Comparison of ENCODE assay signal across 17 cellular contexts in genomic region chr6:41332842-41333736, GRCh38. TPM values are rescaled to one million over a fixed set of nuclear protein-coding genes. Genes with fewer than 3 reads are reported as not detected.
DNase-seq lines count a peak whose midpoint lies in the region; ATAC-seq, FAIRE-seq and TF ChIP-seq lines count a peak whose summit lies in the region.
"Had no signal": no experiment of that assay in that cellular context is flagged by ENCODE, and none has a peak within 500 bp of the region (broad histone marks: within the 10 kb centered on the region; RNA-seq: fewer than 3 reads in every experiment).

No MANE protein-coding gene starts in this region.

- H2AFZ ChIP-seq in mesenchymal stem cell (ENCODE audit: low read depth, low read length), result no peak overlapping the region

- no peak overlapping the region for H2BK5ac ChIP-seq in mesenchymal stem cell (ENCODE audit: low read depth, low read length, poor library complexity, severe bottlenecking)

- 63% methylated on average over 3 of the region's 4 CpGs for WGBS in mesenchymal stem cell

- no peaks in the 10 kb centered on the region for H3K36me3 Mint-ChIP-seq in CD4-positive, alpha-beta T cell (ENCODE audit: low read depth)
- no peaks in the 10 kb centered on the region for H3K36me3 Mint-ChIP-seq in activated B cell treated with CpG ODN at 0.5 μM for 24 hours (ENCODE audit: low read depth)

- peaks cover 7% of the 10 kb centered on the region for H3K27me3 Mint-ChIP-seq in CD4-positive, alpha-beta T cell
- H3K27me3 Mint-ChIP-seq in activated B cell treated with CpG ODN at 0.5 μM for 24 hours, result peaks cover 3% of the 10 kb centered on the region

- no peak overlapping the region for H3K9ac ChIP-seq in mesenchymal stem cell (ENCODE audit: low read length)

- H3K23ac ChIP-seq in mesenchymal stem cell (ENCODE audit: low read length in 2 of 2), result no peak overlapping the region

- peak overlapping the region; percentile 93 for H3K27ac Mint-ChIP-seq in CD4-positive, alpha-beta T cell
- H3K27ac Mint-ChIP-seq in activated B cell treated with CpG ODN at 0.5 μM for 24 hours, result peak overlapping the region; percentile 90
- H3K27ac Mint-ChIP-seq: dendritic cell treated with granulocyte-macrophage colony-stimulating factor and Interleukin-4, amounts not matched to agents 40 ng/mL and 50 ng/mL, for 4 days had no signal

- CTCF ChIA-PET in CD4-positive, alpha-beta T cell (lab: Charles Lee), result no interaction called here
- CTCF ChIA-PET in activated B cell treated with CpG ODN at 0.5 μM for 24 hours (lab: Charles Lee), result interaction anchor here (0.9 to 4.3 kb wide), 6 partner anchors 10 to 259 kb away, joined by 3 to 37 read pairs (median 8); no protein-coding TSS in a partner anchor

- POLR2A ChIA-PET in CD4-positive, alpha-beta T cell (lab: Charles Lee), result interaction anchor here (1.2 to 2.9 kb wide), 3 partner anchors 12 to 350 kb away, joined by 3 to 17 read pairs (median 6); no protein-coding TSS in a partner anchor
- POLR2A ChIA-PET in activated B cell treated with CpG ODN at 0.5 μM for 24 hours (lab: Charles Lee), result interaction anchor here (0.5 to 3.1 kb wide), 9 partner anchors 9 to 705 kb away, joined by 3 to 17 read pairs (median 4); partner anchors contain the start of genes NFYA, OARD1 and TOMM6

- H4K8ac ChIP-seq in mesenchymal stem cell (ENCODE audit: low read length), result no peak overlapping the region

- H3K4me3 Mint-ChIP-seq in CD4-positive, alpha-beta T cell, result no peak overlapping the region
- peak overlapping the region; percentile 57 for H3K4me3 Mint-ChIP-seq in activated B cell treated with CpG ODN at 0.5 μM for 24 hours
- H3K4me3 Mint-ChIP-seq: dendritic cell treated with granulocyte-macrophage colony-stimulating factor and Interleukin-4, amounts not matched to agents 40 ng/mL and 50 ng/mL, for 4 days had no signal

- peak; percentile 50 for FAIRE-seq in GM12891 (lab: Jason Lieb, UNC)

- no peak overlapping the region for H3K4me3 ChIP-seq in mesenchymal stem cell (ENCODE audit: insufficient read depth in 1 of 2, low read depth in 1 of 2, low read length in 2 of 2)
- H3K4me3 ChIP-seq: right lobe of liver, tibial nerve had no signal

- no peak overlapping the region for H2AK5ac ChIP-seq in mesenchymal stem cell (ENCODE audit: low read length, severe bottlenecking)

- no peaks in the 10 kb centered on the region for H3K36me3 ChIP-seq in mesenchymal stem cell (ENCODE audit: control insufficient read depth in 1 of 2, insufficient read depth in 2 of 2, low read depth in 1 of 2, low read length in 2 of 2)
- H3K36me3 ChIP-seq: right lobe of liver, tibial nerve had no signal

- H3K4me1 Mint-ChIP-seq in CD4-positive, alpha-beta T cell (ENCODE audit: low read depth), result peaks cover 43% of the 10 kb centered on the region
- peaks cover 49% of the 10 kb centered on the region for H3K4me1 Mint-ChIP-seq in activated B cell treated with CpG ODN at 0.5 μM for 24 hours

- DNase-seq in CD4-positive, alpha-beta T cell, result no peak
- DNase-seq in GM12891 (ENCODE audit: insufficient read length, low spot score) (no peak), activated B cell treated with CpG ODN at 0.5 μM for 24 hours (no peak), mesenchymal stem cell (no peak), NCI-H1436 (lab: John Stamatoyannopoulos, UW) (no peak)
- DNase-seq in stimulated activated CD4-positive, alpha-beta T cell treated with anti-CD3 and anti-CD28 coated beads, Interleukin-4, amount 100 ng/mL, for 1 hour, result no peak
- DNase-seq: EL, erythroblast, islet precursor cell, KBM-7, mesendoderm, NCI-H1105, right lobe of liver had no signal

- H3K27ac ChIP-seq in CD4-positive, alpha-beta T cell (ENCODE audit: low read depth, low read length), result peak overlapping the region; percentile 42
- no peak overlapping the region for H3K27ac ChIP-seq in mesenchymal stem cell (ENCODE audit: low read length, poor library complexity, severe bottlenecking)
- H3K27ac ChIP-seq: right lobe of liver, tibial nerve had no signal

- no peaks in the 10 kb centered on the region for H3K9me3 ChIP-seq in CD4-positive, alpha-beta T cell (ENCODE audit: control insufficient read depth, low read length)
- H3K9me3 ChIP-seq in mesenchymal stem cell (ENCODE audit: control insufficient read depth, low read length), result no peaks in the 10 kb centered on the region
- H3K9me3 ChIP-seq: right lobe of liver, tibial nerve had no signal

- no peaks in the 10 kb centered on the region for H3K9me3 Mint-ChIP-seq in CD4-positive, alpha-beta T cell
- H3K9me3 Mint-ChIP-seq in activated B cell treated with CpG ODN at 0.5 μM for 24 hours, result no peaks in the 10 kb centered on the region
- H3K9me3 Mint-ChIP-seq: dendritic cell treated with granulocyte-macrophage colony-stimulating factor and Interleukin-4, amounts not matched to agents 40 ng/mL and 50 ng/mL, for 4 days had no signal

- no peak overlapping the region for H3K14ac ChIP-seq in mesenchymal stem cell (ENCODE audit: low read length in 2 of 2)

- intact Hi-C loops in CD4-positive, alpha-beta T cell (cut with DNase I, micrococcal nuclease), result no loop called here
- intact Hi-C loops in activated B cell treated with CpG ODN at 0.5 μM for 24 hours (cut with micrococcal nuclease), result no loop called here

- H3K4ac ChIP-seq in mesenchymal stem cell (ENCODE audit: low read depth in 1 of 2, low read length in 2 of 2), result no peak overlapping the region

- H3K4me1 ChIP-seq in mesenchymal stem cell (ENCODE audit: control insufficient read depth, insufficient read depth, low read depth, low read length), result no peaks in the 10 kb centered on the region
- H3K4me1 ChIP-seq: right lobe of liver, tibial nerve had no signal

- H3K79me1 ChIP-seq in mesenchymal stem cell (replicated peaks; ENCODE audit: low read length, poor library complexity, severe bottlenecking), result no peaks in the 10 kb centered on the region

- no peak overlapping the region for H3K18ac ChIP-seq in mesenchymal stem cell (ENCODE audit: low read depth in 1 of 2, low read length in 2 of 2)

- H3K4me2 ChIP-seq in mesenchymal stem cell (ENCODE audit: low read length, poor library complexity, severe bottlenecking), result no peak overlapping the region

- TF ChIP-seq CTCF in CD4-positive, alpha-beta T cell (IDR thresholded peaks at IDR 0.05), result no peak
- TF ChIP-seq CTCF in activated B cell treated with CpG ODN at 0.5 μM for 24 hours (IDR thresholded peaks at IDR 0.05), result no peak

- no peak for TF ChIP-seq POLR2A in GM12891 (IDR thresholded peaks at IDR 0.05; ENCODE audit: low read depth, low read length)

- peaks cover 6% of the 10 kb centered on the region for H3K27me3 ChIP-seq in CD4-positive, alpha-beta T cell (ENCODE audit: control insufficient read depth, insufficient read depth, low read length)
- peaks cover 52 to 79% of the 10 kb centered on the region in 2 experiments for H3K27me3 ChIP-seq in mesenchymal stem cell (ENCODE audit: control insufficient read depth in 1 of 2, insufficient read depth in 1 of 2, low read length in 2 of 2)

- peak overlapping the region; percentile 36 for H2BK15ac ChIP-seq in mesenchymal stem cell (ENCODE audit: low read depth, poor library complexity, severe bottlenecking)

- no peak overlapping the region for H2BK120ac ChIP-seq in mesenchymal stem cell (ENCODE audit: low read depth, low read length)

- H2BK12ac ChIP-seq in mesenchymal stem cell (ENCODE audit: low read length in 2 of 2), result no peak overlapping the region

- no peak overlapping the region for H4K91ac ChIP-seq in mesenchymal stem cell (ENCODE audit: low read length)

- no peak for ATAC-seq in CD4-positive, alpha-beta T cell (ENCODE audit: poor library complexity)
- ATAC-seq in activated B cell treated with CpG ODN at 0.5 μM for 24 hours (ENCODE audit: low read depth) (no peak), HG02642 (IDR thresholded peaks at IDR 0.05; ENCODE audit: poor library complexity, unreplicated experiment) (no peak), HG02571 (IDR thresholded peaks at IDR 0.05; ENCODE audit: unreplicated experiment) (no peak)

TF ChIP-seq in GM12891, 5 proteins besides CTCF, POLR2A, EP300 and RAD21:
- no peak for TF ChIP-seq POU2F2 (IDR thresholded peaks at IDR 0.05; ENCODE audit: low read depth, low read length)
- no peak for TF ChIP-seq TAF1 (IDR thresholded peaks at IDR 0.05; ENCODE audit: low read depth, low read length)
- TF ChIP-seq SPI1 (IDR thresholded peaks at IDR 0.05; ENCODE audit: low read depth, low read length), result no peak
- no peak for TF ChIP-seq POLR2AphosphoS5 (IDR thresholded peaks at IDR 0.05; ENCODE audit: low read depth, low read length)
- TF ChIP-seq PAX5 (IDR thresholded peaks at IDR 0.05; ENCODE audit: insufficient read depth, low read length, severe bottlenecking), result no peak

RNA-seq across cellular contexts. Expression of gene NCR2, which starts 2.3 kb away (rescaled TPM):
- total RNA-seq in CD4-positive, alpha-beta T cell, result not detected
- polyA plus RNA-seq in GM12891 (2012; ENCODE audit: low read depth, missing spikeins), result 0.68 TPM
- total RNA-seq in activated B cell treated with CpG ODN at 0.5 μM for 24 hours, result not detected in 2 replicates
- polyA plus RNA-seq in mesenchymal stem cell (2013, experiment 1 of 2), result not detected
- polyA plus RNA-seq in mesenchymal stem cell (2013, experiment 2 of 2), result not detected
- total RNA-seq: right lobe of liver, tibial nerve had no signal

RNA-seq across cellular contexts. Expression of gene TREM1, which starts 46.6 kb away (rescaled TPM):
- total RNA-seq in CD4-positive, alpha-beta T cell, result 1 to 10 TPM; 1.8 to 2.8 TPM
- polyA plus RNA-seq in GM12891 (2012; ENCODE audit: low read depth, missing spikeins), result 0.78 TPM
- 0.81 TPM in 1 of 2 replicates, not detected in the other for total RNA-seq in activated B cell treated with CpG ODN at 0.5 μM for 24 hours
- polyA plus RNA-seq in mesenchymal stem cell (2013, experiment 1 of 2), result 5.2 TPM
- polyA plus RNA-seq in mesenchymal stem cell (2013, experiment 2 of 2), result 5.7 TPM
